In genomic region chr14:53495846-53496343, GRCh38 we compare ENCODE assay signal across 22 cellular contexts.
DNase-seq lines count a peak whose midpoint lies in the region; ATAC-seq, FAIRE-seq and TF ChIP-seq lines count a peak whose summit lies in the region.
"Had no signal": no experiment of that assay in that cellular context is flagged by ENCODE, and none has a peak within 500 bp of the region (broad histone marks: within the 10 kb centered on the region; RNA-seq: fewer than 3 reads in every experiment).

No MANE protein-coding gene starts in this region.

- H3K56ac ChIP-seq in IMR-90 (ENCODE audit: extremely low read depth, insufficient read depth, low read length): no peak overlapping the region

- H2BK20ac ChIP-seq in IMR-90 (ENCODE audit: low read depth, low read length): no peak overlapping the region

- dilution Hi-C loops in IMR-90 (cut with HindIII; ENCODE audit: low sequenced_read_pairs, unreplicated experiment): no loop called here

- H2AFZ ChIP-seq in IMR-90 (replicated peaks; ENCODE audit: low read length, poor library complexity): no peak overlapping the region
- H2AFZ ChIP-seq: GM23248 had no signal

- POLR2A ChIA-PET in A549 (lab: Yijun Ruan, JAX): no interaction called here
- POLR2A ChIA-PET in IMR-90 (lab: Charles Lee; ENCODE audit: unreplicated experiment): no interaction called here

- H3K9me1 ChIP-seq in IMR-90 (ENCODE audit: insufficient read depth, low read length): 0 out of 2 replicates have a peak, but pooled peaks cover 3% of the 10 kb centered on the region

- FAIRE-seq in A549 (lab: Jason Lieb, UNC): peak; percentile 32
- FAIRE-seq: A204.1, GM12878, GM19239, H1 had no signal

- no peaks in the 10 kb centered on the region for H3K36me3 ChIP-seq in IMR-90 (ENCODE audit: control insufficient read depth, insufficient read depth, low read length)

- no peak for TF ChIP-seq EP300 in A549 (IDR thresholded peaks at IDR 0.05)

- no peak overlapping the region for H3K9ac ChIP-seq in IMR-90 (ENCODE audit: low read depth, low read length)
- H3K9ac ChIP-seq: GM23248 had no signal

- ATAC-seq in A549 (no peak), IMR-90 (ENCODE audit: low read depth) (no peak)
- ATAC-seq: CD8-positive, alpha-beta T cell; GM12878 had no signal

- peak overlapping the region; percentile 28; the same call in 1 of the 2 replicates for H4K5ac ChIP-seq in IMR-90 (ENCODE audit: low read depth, low read length)

- H3K14ac ChIP-seq in IMR-90 (replicated peaks; ENCODE audit: low read depth, low read length): no peak overlapping the region

- intact Hi-C loops in IMR-90 (cut with micrococcal nuclease): no loop called here

- TF ChIP-seq POLR2A in A549 (IDR thresholded peaks at IDR 0.05; ENCODE audit: low read length) (no peak), IMR-90 (IDR thresholded peaks at IDR 0.05; ENCODE audit: low read depth, low read length) (no peak)

- no peaks in the 10 kb centered on the region for H3K27me3 ChIP-seq in IMR-90 (ENCODE audit: control insufficient read depth, insufficient read depth, low read length)

- BruUV-seq in IMR-90 (replicated peaks; lab: Mats Ljungman, UMichigan): no TSS peak

- no peak overlapping the region for H2AK9ac ChIP-seq in IMR-90 (replicated peaks; ENCODE audit: low read depth, low read length, poor library complexity)

- no peak overlapping the region for H2BK5ac ChIP-seq in IMR-90 (ENCODE audit: low read depth, low read length, poor library complexity, severe bottlenecking)

- peak overlapping the region; percentile 4; the same call in 1 of the 2 replicates for H3K18ac ChIP-seq in IMR-90 (ENCODE audit: low read depth, low read length)

- H4K8ac ChIP-seq in IMR-90 (ENCODE audit: low read depth in 2 of 2, low read length in 2 of 2): no peak overlapping the region

- H3K27ac ChIP-seq in A549 (no peak overlapping the region), IMR-90 (ENCODE audit: insufficient read depth, low read length) (no peak overlapping the region)
- H3K27ac ChIP-seq: 22Rv1, GM23248 had no signal

- WGBS in A549 (ENCODE audit: missing lambda C conversion rate): 66% methylated on average over 9 of the region's 9 CpGs
- 83% methylated on average over 1 of the region's 9 CpGs; no CpG with 5 or more reads in 1 of the 2 experiments for WGBS in IMR-90 (ENCODE audit: extremely low coverage in 2 of 2, insufficient read length in 1 of 2), 2 experiments

- H4K91ac ChIP-seq in IMR-90 (ENCODE audit: insufficient read depth, low read depth, low read length): 0 out of 2 replicates have a peak overlapping the region, but pooled peaks have one; percentile 44

- no peak for TF ChIP-seq RAD21 in A549 (conservative IDR thresholded peaks at IDR 0.05 in 1 of 2, IDR thresholded peaks at IDR 0.05 in 1 of 2)
- no peak for TF ChIP-seq RAD21 in IMR-90 (IDR thresholded peaks at IDR 0.05; ENCODE audit: low read length)

- no peaks in the 10 kb centered on the region for H4K20me1 ChIP-seq in IMR-90 (ENCODE audit: insufficient read depth, low read length)

- H3K4me3 ChIP-seq in A549 (no peak overlapping the region), IMR-90 (ENCODE audit: insufficient read depth, low read depth, low read length) (no peak overlapping the region)
- H3K4me3 ChIP-seq: GM12878, GM23248 had no signal

- no peaks in the 10 kb centered on the region for H3K79me1 ChIP-seq in IMR-90 (ENCODE audit: low read depth in 1 of 2, low read length in 2 of 2)

- CTCF ChIA-PET in A549 (lab: Yijun Ruan, JAX): no interaction called here
- CTCF ChIA-PET in IMR-90 (lab: Yijun Ruan, JAX): no interaction called here

- no peaks in the 10 kb centered on the region for H3K9me3 ChIP-seq in A549
- H3K9me3 ChIP-seq in IMR-90 (ENCODE audit: control insufficient read depth, insufficient read depth, low read length): peaks cover 3% of the 10 kb centered on the region; the same call in 1 of the 2 replicates

- no peak for DNase-seq in A549 (ENCODE audit: low read depth in 1 of 2, low spot score in 1 of 2)
- DNase-seq in IMR-90: no peak
- peak; percentile 62 for DNase-seq in fibroblast of gingiva (ENCODE audit: low read depth)
- DNase-seq in CD1c-positive myeloid dendritic cell (ENCODE audit: extremely low spot score): no peak
- DNase-seq in activated effector memory CD4-positive, alpha-beta T cell treated with Interleukin-2 at 50 U/mL for 16 hours: no peak
- no peak for DNase-seq in DMS153 (lab: John Stamatoyannopoulos, UW)
- DNase-seq: ACHN; C1 segment of cervical spinal cord; Caco-2; CD4-positive, CD25-positive, alpha-beta regulatory T cell; CD8-positive, alpha-beta T cell; DMS79; EL; GDM1; GM23248; H7; HCEC 1CT had no signal

- TF ChIP-seq CTCF in A549 (IDR thresholded peaks at IDR 0.05) (no peak), IMR-90 (conservative IDR thresholded peaks at IDR 0.05; ENCODE audit: low read depth, low read length) (no peak)

- H3K4me1 ChIP-seq in A549 (no peaks in the 10 kb centered on the region), IMR-90 (ENCODE audit: control insufficient read depth, insufficient read depth, low read length) (peaks cover 8% of the 10 kb centered on the region)
- H3K4me1 ChIP-seq: Caco-2 had no signal

- no peak overlapping the region for H3K4ac ChIP-seq in IMR-90 (ENCODE audit: low read depth, low read length)

- in situ Hi-C loops in IMR-90 (cut with MboI; ENCODE audit: low sequenced_read_pairs): no loop called here

- peak overlapping the region; percentile 32; the same call in 1 of the 3 replicates for H2BK15ac ChIP-seq in IMR-90 (ENCODE audit: low read depth, low read length)

- H3K4me2 ChIP-seq in A549: no peak overlapping the region
- H3K4me2 ChIP-seq in IMR-90 (ENCODE audit: low read depth, low read length): no peak overlapping the region

- H3K23ac ChIP-seq in IMR-90 (ENCODE audit: low read depth, low read length): no peak overlapping the region

- no peak overlapping the region for H2AK5ac ChIP-seq in IMR-90 (ENCODE audit: low read depth, low read length)

- H2BK120ac ChIP-seq in IMR-90 (ENCODE audit: low read depth, low read length): no peak overlapping the region

TF ChIP-seq in A549, 52 proteins besides CTCF, POLR2A, EP300 and RAD21 (continues in another document):
- TF ChIP-seq EHMT2 (IDR thresholded peaks at IDR 0.05; ENCODE audit: low read depth) (no peak), MAZ (IDR thresholded peaks at IDR 0.05; ENCODE audit: borderline replicate concordance, low read depth, low read length) (no peak), E2F6 (IDR thresholded peaks at IDR 0.05; ENCODE audit: borderline replicate concordance, low read depth) (no peak), EHF (CRISPR knock-in tag; IDR thresholded peaks at IDR 0.05) (no peak), HMGXB4 (CRISPR knock-in tag; IDR thresholded peaks at IDR 0.05; ENCODE audit: borderline replicate concordance) (no peak), PHF8 (IDR thresholded peaks at IDR 0.05; ENCODE audit: borderline replicate concordance, low read depth) (no peak), RARB (CRISPR knock-in tag; IDR thresholded peaks at IDR 0.05) (no peak)

TF ChIP-seq in IMR-90, 13 proteins besides CTCF, POLR2A, EP300 and RAD21:
- TF ChIP-seq MAZ (IDR thresholded peaks at IDR 0.05; ENCODE audit: borderline replicate concordance, low read depth, low read length) (no peak), RFX5 (IDR thresholded peaks at IDR 0.05; ENCODE audit: low read depth, low read length) (no peak), MAFK (IDR thresholded peaks at IDR 0.05; ENCODE audit: low read depth, low read length) (no peak), USF2 (IDR thresholded peaks at IDR 0.05; ENCODE audit: low read depth, low read length) (no peak)
TF ChIP-seq in IMR-90: peak in this region for 0.
